2 cellular contexts compared by ENCODE assay signal in the genomic region with DNA sequence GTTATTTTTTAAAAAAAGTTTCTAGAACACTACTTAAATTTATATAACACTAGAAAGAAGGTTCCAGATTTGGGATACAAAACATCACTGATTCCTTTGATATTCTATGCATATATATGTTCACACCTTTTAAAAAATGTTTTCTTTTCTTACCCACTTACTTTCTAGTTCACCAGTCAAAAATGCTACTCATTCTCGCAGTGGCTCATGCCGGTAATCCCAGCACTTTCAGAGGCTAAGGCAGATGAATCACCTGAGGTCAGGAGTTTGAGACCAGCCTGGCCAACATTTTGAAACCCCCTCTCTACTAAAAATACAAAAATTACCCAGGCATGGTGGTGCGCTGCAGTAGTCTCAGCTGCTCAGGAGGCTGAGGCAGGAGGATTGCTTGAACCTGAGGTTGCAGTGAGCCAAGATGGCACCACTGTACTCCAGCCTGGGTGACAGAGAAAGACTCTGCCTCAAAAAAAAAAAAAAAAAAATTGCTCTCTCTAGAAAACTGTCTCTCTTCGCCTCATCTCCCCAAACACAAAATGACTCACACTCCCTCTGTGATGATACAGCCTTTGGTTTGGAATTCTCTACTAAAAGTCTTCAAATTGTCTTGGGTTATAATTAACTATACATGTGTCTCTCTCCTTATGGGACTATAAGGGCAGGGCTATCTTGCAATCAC.
TF ChIP-seq lines count a peak whose summit lies in the region.

No MANE protein-coding gene starts in this region.

TF ChIP-seq in SK-N-SH, 30 proteins besides CTCF, POLR2A, EP300 and RAD21:
- TF ChIP-seq, protein P1, sequence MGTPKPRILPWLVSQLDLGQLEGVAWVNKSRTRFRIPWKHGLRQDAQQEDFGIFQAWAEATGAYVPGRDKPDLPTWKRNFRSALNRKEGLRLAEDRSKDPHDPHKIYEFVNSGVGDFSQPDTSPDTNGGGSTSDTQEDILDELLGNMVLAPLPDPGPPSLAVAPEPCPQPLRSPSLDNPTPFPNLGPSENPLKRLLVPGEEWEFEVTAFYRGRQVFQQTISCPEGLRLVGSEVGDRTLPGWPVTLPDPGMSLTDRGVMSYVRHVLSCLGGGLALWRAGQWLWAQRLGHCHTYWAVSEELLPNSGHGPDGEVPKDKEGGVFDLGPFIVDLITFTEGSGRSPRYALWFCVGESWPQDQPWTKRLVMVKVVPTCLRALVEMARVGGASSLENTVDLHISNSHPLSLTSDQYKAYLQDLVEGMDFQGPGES (IDR thresholded peaks at IDR 0.05; ENCODE audit: low read depth, low read length): no peak
- TF ChIP-seq TCF12 (IDR thresholded peaks at IDR 0.05) (peak; percentile 13; the same call in 1 of the 2 replicates), FOSL2 (IDR thresholded peaks at IDR 0.05; ENCODE audit: borderline replicate concordance, low read depth) (peak; percentile 45; the same call in 1 of the 2 replicates), SIN3A (IDR thresholded peaks at IDR 0.05; ENCODE audit: borderline replicate concordance, low read depth, low read length) (no peak), SMC3 (IDR thresholded peaks at IDR 0.05; ENCODE audit: low read depth, low read length) (no peak)
TF ChIP-seq in SK-N-SH: peak in this region for 2.

TF ChIP-seq in SK-N-SH treated with all-trans-retinoic acid at 6 μM for 48 hours, 23 proteins besides CTCF, POLR2A, EP300 and RAD21:
- TF ChIP-seq, protein P2, sequence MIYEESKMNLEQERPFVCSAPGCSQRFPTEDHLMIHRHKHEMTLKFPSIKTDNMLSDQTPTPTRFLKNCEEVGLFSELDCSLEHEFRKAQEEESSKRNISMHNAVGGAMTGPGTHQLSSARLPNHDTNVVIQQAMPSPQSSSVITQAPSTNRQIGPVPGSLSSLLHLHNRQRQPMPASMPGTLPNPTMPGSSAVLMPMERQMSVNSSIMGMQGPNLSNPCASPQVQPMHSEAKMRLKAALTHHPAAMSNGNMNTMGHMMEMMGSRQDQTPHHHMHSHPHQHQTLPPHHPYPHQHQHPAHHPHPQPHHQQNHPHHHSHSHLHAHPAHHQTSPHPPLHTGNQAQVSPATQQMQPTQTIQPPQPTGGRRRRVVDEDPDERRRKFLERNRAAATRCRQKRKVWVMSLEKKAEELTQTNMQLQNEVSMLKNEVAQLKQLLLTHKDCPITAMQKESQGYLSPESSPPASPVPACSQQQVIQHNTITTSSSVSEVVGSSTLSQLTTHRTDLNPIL (CRISPR knock-in tag; IDR thresholded peaks at IDR 0.05; ENCODE audit: low read depth): no peak
- no peak for TF ChIP-seq ZFP30 (CRISPR knock-in tag; IDR thresholded peaks at IDR 0.05)
- no peak for TF ChIP-seq GLIS3 (CRISPR knock-in tag; IDR thresholded peaks at IDR 0.05)
- TF ChIP-seq ISL1 (CRISPR knock-in tag; IDR thresholded peaks at IDR 0.05): no peak
- no peak for TF ChIP-seq CSDC2 (CRISPR knock-in tag; IDR thresholded peaks at IDR 0.05)
- TF ChIP-seq TOX (CRISPR knock-in tag; IDR thresholded peaks at IDR 0.05; ENCODE audit: borderline replicate concordance): no peak
- TF ChIP-seq RARB (CRISPR knock-in tag; IDR thresholded peaks at IDR 0.05): no peak
- TF ChIP-seq TCF4 (CRISPR knock-in tag; IDR thresholded peaks at IDR 0.05; ENCODE audit: borderline replicate concordance): no peak
- no peak for TF ChIP-seq ZC3H10 (CRISPR knock-in tag; IDR thresholded peaks at IDR 0.05)
- TF ChIP-seq SNAI2 (CRISPR knock-in tag; IDR thresholded peaks at IDR 0.05): no peak
- TF ChIP-seq ZNF8 (CRISPR knock-in tag; IDR thresholded peaks at IDR 0.05): no peak
- TF ChIP-seq OSR1 (CRISPR knock-in tag; IDR thresholded peaks at IDR 0.05): no peak
- no peak for TF ChIP-seq ESRRG (CRISPR knock-in tag; IDR thresholded peaks at IDR 0.05)
- TF ChIP-seq, protein P3, sequence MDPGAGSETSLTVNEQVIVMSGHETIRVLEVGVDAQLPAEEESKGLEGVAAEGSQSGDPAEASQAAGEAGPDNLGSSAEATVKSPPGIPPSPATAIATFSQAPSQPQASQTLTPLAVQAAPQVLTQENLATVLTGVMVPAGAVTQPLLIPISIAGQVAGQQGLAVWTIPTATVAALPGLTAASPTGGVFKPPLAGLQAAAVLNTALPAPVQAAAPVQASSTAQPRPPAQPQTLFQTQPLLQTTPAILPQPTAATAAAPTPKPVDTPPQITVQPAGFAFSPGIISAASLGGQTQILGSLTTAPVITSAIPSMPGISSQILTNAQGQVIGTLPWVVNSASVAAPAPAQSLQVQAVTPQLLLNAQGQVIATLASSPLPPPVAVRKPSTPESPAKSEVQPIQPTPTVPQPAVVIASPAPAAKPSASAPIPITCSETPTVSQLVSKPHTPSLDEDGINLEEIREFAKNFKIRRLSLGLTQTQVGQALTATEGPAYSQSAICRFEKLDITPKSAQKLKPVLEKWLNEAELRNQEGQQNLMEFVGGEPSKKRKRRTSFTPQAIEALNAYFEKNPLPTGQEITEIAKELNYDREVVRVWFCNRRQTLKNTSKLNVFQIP (CRISPR knock-in tag; IDR thresholded peaks at IDR 0.05; ENCODE audit: borderline replicate concordance, low read depth): no peak
TF ChIP-seq in SK-N-SH treated with all-trans-retinoic acid at 6 μM for 48 hours: peak in this region for 0.
